8 cellular contexts compared by ENCODE assay signal in the genomic region with DNA sequence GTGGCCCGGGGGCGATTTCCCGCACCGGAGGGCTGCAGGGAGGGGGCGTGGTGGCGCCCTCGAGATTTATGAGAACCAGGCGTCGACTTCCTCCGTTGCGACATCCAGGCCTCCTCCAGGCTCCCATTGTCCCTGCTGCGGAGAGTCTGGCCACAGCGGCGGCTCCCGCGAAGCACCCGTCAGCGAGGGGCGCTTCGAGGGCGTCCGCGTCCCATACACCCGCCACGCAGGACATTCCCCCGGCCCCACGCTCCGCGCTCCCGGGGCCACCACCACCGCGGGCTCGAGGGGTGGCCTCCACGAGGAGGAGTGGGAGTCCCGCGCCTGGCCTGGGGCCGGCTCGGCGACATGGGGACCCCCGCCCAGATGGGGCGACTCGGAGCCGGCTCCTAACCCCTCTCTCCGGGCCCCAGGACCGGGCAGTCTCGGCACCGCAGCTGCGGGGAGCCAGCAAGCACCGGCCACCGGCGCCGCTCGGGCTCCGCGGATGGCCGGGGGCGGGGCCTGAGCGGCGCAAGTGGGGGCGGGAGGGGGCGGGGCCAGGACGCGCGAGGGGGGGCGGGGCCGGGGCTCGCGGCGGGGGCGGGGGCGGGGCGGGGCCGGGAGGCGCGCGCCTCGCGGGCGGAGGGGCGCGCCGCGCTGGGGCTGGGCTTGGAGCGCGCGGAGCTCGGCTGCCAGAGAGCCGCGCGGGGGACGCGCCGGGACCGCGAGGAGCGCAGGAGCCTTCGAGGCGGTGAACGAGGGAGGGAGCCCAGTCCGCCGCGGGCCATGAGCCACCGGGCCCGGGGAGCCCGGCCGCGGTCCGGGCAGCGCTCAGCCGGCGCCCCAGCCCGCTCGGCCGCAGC. TPM values are rescaled to one million over a fixed set of nuclear protein-coding genes. Genes with fewer than 3 reads are reported as not detected.
DNase-seq lines count a peak whose midpoint lies in the region; ATAC-seq and TF ChIP-seq lines count a peak whose summit lies in the region.

A gene (plus strand): TSS at position 632 of the 845 bp plus-strand sequence. CDS start 13,683 bp downstream, outside the sequence.

- no peaks in the 10 kb centered on the region for H3K36me3 Mint-ChIP-seq in activated CD8-positive, alpha-beta memory T cell treated with anti-CD3 and anti-CD28 coated beads, Interleukin-2, amount 10 ng/mL, durations not matched to agents 7 days and 5 days

- DNase-seq in DMS153 treated with DMSO at 0.1 percent for 48 hours (lab: John Stamatoyannopoulos, UW; ENCODE audit: unreplicated experiment) (peak; percentile 12), H7 (peak; percentile 96), NCI-H345 (lab: John Stamatoyannopoulos, UW) (peak; percentile 71), erythroblast (lab: John Stamatoyannopoulos, UW) (peak; percentile 53 to 74), substantia nigra (lab: John Stamatoyannopoulos, UW) (peak in 42 of 49 donors; percentile 9 to 79 (median 48)), COLO829 (ENCODE audit: low spot score) (no peak)
- DNase-seq in activated CD8-positive, alpha-beta memory T cell treated with anti-CD3 and anti-CD28 coated beads, Interleukin-2, amount 10 ng/mL, durations not matched to agents 7 days and 5 days: no peak

- H3K4me1 ChIP-seq in mononuclear cell (ENCODE audit: insufficient read depth, low read length): peaks cover 62% of the 10 kb centered on the region

- ATAC-seq in activated CD8-positive, alpha-beta memory T cell treated with anti-CD3 and anti-CD28 coated beads, Interleukin-2, amount 10 ng/mL, durations not matched to agents 7 days and 5 days: peak; percentile 62

- H3K9me3 ChIP-seq in mononuclear cell (ENCODE audit: low read depth, low read length): no peaks in the 10 kb centered on the region

- H3K9me3 Mint-ChIP-seq in activated CD8-positive, alpha-beta memory T cell treated with anti-CD3 and anti-CD28 coated beads, Interleukin-2, amount 10 ng/mL, durations not matched to agents 7 days and 5 days (ENCODE audit: low read depth): no peaks in the 10 kb centered on the region

- peaks cover 27% of the 10 kb centered on the region for H3K27me3 Mint-ChIP-seq in activated CD8-positive, alpha-beta memory T cell treated with anti-CD3 and anti-CD28 coated beads, Interleukin-2, amount 10 ng/mL, durations not matched to agents 7 days and 5 days

- no peaks in the 10 kb centered on the region for H3K36me3 ChIP-seq in H7 (replicated peaks; ENCODE audit: control insufficient read depth, insufficient read depth, low read length)

- TF ChIP-seq POLR2A in erythroblast (IDR thresholded peaks at IDR 0.05; ENCODE audit: low read length): no peak

- peaks cover 8% of the 10 kb centered on the region for H3K27me3 ChIP-seq in H7 (ENCODE audit: control insufficient read depth, insufficient read depth, low read length)
- H3K27me3 ChIP-seq in mononuclear cell (ENCODE audit: insufficient read depth, low read length): no peaks in the 10 kb centered on the region

- CTCF ChIA-PET in activated CD8-positive, alpha-beta memory T cell treated with anti-CD3 and anti-CD28 coated beads, Interleukin-2, amount 10 ng/mL, durations not matched to agents 7 days and 5 days (lab: Charles Lee): interaction anchor here (1.3 to 1.4 kb wide), 2 partner anchors 8 to 101 kb away, joined by 4 read pairs; no protein-coding TSS in a partner anchor

- peak within 1 kb of the TSS; percentile 81 for H3K4me3 ChIP-seq in H7 (ENCODE audit: insufficient read depth, low read depth, low read length)
- peak within 1 kb of the TSS; percentile 59 for H3K4me3 ChIP-seq in mononuclear cell (ENCODE audit: low read length)

- H3K27ac ChIP-seq in substantia nigra (ENCODE audit: low read depth, low read length, poor library complexity, severe bottlenecking): peak within 1 kb of the TSS; percentile 86

- peaks cover 25% of the 10 kb centered on the region for H3K4me1 Mint-ChIP-seq in activated CD8-positive, alpha-beta memory T cell treated with anti-CD3 and anti-CD28 coated beads, Interleukin-2, amount 10 ng/mL, durations not matched to agents 7 days and 5 days

- no peak within 1 kb of the TSS for H3K27ac Mint-ChIP-seq in activated CD8-positive, alpha-beta memory T cell treated with anti-CD3 and anti-CD28 coated beads, Interleukin-2, amount 10 ng/mL, durations not matched to agents 7 days and 5 days

- peak within 1 kb of the TSS; percentile 53 for H3K4me3 Mint-ChIP-seq in activated CD8-positive, alpha-beta memory T cell treated with anti-CD3 and anti-CD28 coated beads, Interleukin-2, amount 10 ng/mL, durations not matched to agents 7 days and 5 days

RNA-seq across cellular contexts. Expression of the gene that starts here (rescaled TPM):
- total RNA-seq in H7 (2014; rRNA removed; shearing (Covaris generic)): 6.2 and 11.1 TPM in 2 replicates
- 1 to 10 TPM; 1.3 TPM for total RNA-seq in activated CD8-positive, alpha-beta memory T cell treated with anti-CD3 and anti-CD28 coated beads, Interleukin-2, amount 10 ng/mL, durations not matched to agents 7 days and 5 days
- total RNA-seq in mononuclear cell: 9.2 TPM

Comparison
In these comparisons a context has a peak if more than half of its experiments do, and no peak if none do; other contexts are left out.
1. DNase-seq: peak in DMS153 treated with DMSO at 0.1 percent for 48 hours (single experiment), H7 (single experiment), NCI-H345 (single experiment), erythroblast (2 of 2) and substantia nigra (42 of 49); none in activated CD8-positive, alpha-beta memory T cell treated with anti-CD3 and anti-CD28 coated beads, Interleukin-2, amount 10 ng/mL, durations not matched to agents 7 days and 5 days (single experiment) and COLO829 (single experiment).